In the genomic region with DNA sequence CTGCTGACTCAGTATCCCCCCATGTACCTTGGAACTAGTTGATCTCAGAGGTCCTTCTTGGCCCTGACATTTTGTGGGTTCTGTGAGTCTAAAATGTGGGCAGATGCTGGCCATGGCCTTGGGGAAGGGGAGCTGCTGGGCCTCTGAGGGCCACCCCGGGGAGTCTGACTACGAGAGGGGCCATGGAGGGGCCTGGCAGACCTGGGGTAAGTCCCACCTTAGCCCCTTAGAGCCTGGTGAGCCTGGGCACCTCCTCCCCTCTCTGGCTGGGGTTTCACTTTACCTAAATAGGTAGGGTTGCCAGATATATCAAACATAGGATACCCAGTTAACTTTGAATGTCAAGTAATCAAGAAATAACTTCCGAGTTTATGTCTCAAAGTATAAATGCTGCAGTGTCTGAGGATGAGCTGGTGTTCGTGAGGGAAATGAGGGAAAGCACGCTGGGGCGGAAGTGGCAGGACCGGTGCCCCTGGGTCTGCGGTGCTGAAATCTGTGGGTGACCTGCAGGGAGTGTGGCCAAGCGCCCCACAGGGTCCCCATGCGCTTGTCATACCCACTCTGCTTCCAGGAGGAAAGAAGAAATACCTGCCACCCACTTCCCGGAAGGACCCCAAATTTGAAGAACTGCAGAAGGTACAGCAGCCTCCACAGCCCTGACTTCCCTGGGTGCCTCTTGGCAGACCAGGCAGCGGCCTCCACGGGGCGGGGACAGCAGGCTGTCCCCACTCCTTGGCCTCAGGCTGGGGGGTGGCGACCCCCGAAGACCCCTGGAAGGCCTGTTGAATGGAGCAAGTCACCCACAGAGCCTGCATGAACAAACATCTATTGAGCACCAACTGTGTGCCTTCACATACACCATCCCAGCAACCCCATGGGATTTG, we compare ENCODE assay signal across 28 cellular contexts. TPM values are rescaled to one million over a fixed set of nuclear protein-coding genes. Genes with fewer than 3 reads are reported as not detected.
DNase-seq lines count a peak whose midpoint lies in the region; ATAC-seq and TF ChIP-seq lines count a peak whose summit lies in the region.
"Had no signal": no experiment of that assay in that cellular context is flagged by ENCODE, and none has a peak within 500 bp of the region (broad histone marks: within the 10 kb centered on the region; RNA-seq: fewer than 3 reads in every experiment).

No MANE protein-coding gene starts in this region.

- no peak for ATAC-seq in activated CD4-positive, alpha-beta T cell treated with anti-CD3 and anti-CD28 coated beads for 36 hours
- ATAC-seq: K562; right cardiac atrium; stimulated activated memory B cell treated with anti-CD40 and anti-IgM and Interleukin-4, amounts not matched to agents 10 μg/mL and 1 μg/mL and 100 μg/mL, for 72 hours had no signal

- intact Hi-C loops in activated CD4-positive, alpha-beta T cell treated with anti-CD3 and anti-CD28 coated beads for 36 hours (cut with DNase I, micrococcal nuclease): loop anchor here in 1 of 2 experiments (10.0 kb wide), 1 partner anchor 191 kb away; no protein-coding TSS in a partner anchor
- intact Hi-C loops in CD4-positive, alpha-beta memory T cell (cut with micrococcal nuclease): no loop called here
- intact Hi-C loops in dendritic cell treated with granulocyte-macrophage colony-stimulating factor and Interleukin-4, amounts not matched to agents 40 ng/mL and 50 ng/mL, for 4 days (cut with micrococcal nuclease): no loop called here
- intact Hi-C loops in colonic mucosa (cut with DNase I): no loop called here

- H3K27ac Mint-ChIP-seq in activated CD4-positive, alpha-beta T cell treated with anti-CD3 and anti-CD28 coated beads for 36 hours: peak overlapping the region; percentile 51
- H3K27ac Mint-ChIP-seq in CD4-positive, alpha-beta memory T cell: peak overlapping the region in 5 of 7 donors; percentile 7 to 81 (median 30)
- H3K27ac Mint-ChIP-seq in dendritic cell treated with granulocyte-macrophage colony-stimulating factor and Interleukin-4, amounts not matched to agents 40 ng/mL and 50 ng/mL, for 4 days: peak overlapping the region; percentile 3
- H3K27ac Mint-ChIP-seq: stimulated activated memory B cell treated with anti-CD40 and anti-IgM and Interleukin-4, amounts not matched to agents 10 μg/mL and 1 μg/mL and 100 μg/mL, for 72 hours had no signal

- H3K27me3 ChIP-seq in CD4-positive, alpha-beta memory T cell (ENCODE audit: insufficient read depth, low read length): no peaks in the 10 kb centered on the region
- H3K27me3 ChIP-seq in neutrophil: no peaks in the 10 kb centered on the region
- no peaks in the 10 kb centered on the region for H3K27me3 ChIP-seq in colonic mucosa
- H3K27me3 ChIP-seq: Peyer's patch, uterus had no signal

- TF ChIP-seq CTCF in neutrophil (IDR thresholded peaks at IDR 0.05) (no peak), colonic mucosa (IDR thresholded peaks at IDR 0.05) (no peak)

- no peak for DNase-seq in activated CD4-positive, alpha-beta T cell treated with anti-CD3 and anti-CD28 coated beads for 36 hours
- no peak for DNase-seq in activated CD4-positive, alpha-beta T cell treated with anti-CD3 and anti-CD28 coated beads for 1 hour
- no peak for DNase-seq in CD4-positive, alpha-beta memory T cell
- DNase-seq in NCI-H1930 (lab: John Stamatoyannopoulos, UW) (no peak), colonic mucosa (no peak)
- no peak for DNase-seq in stimulated activated CD4-positive, alpha-beta T cell treated with anti-CD3 and anti-CD28 coated beads, Interleukin-1b, Interleukin-23, amount 100 ng/mL, for 48 hours
- DNase-seq: 8988T; activated CD4-positive, alpha-beta T cell treated with anti-CD3 and anti-CD28 coated beads, Interleukin-2, amount 50 U/mL, for 48 hours; activated CD4-positive, CD25-positive, alpha-beta regulatory T cell; amniotic stem cell; brain microvascular endothelial cell; left ventricle myocardium inferior; NCI-H1092 treated with DMSO at 0.1 percent for 48 hours; NCI-H187 treated with DMSO at 0.1 percent for 48 hours; NCI-H69; right cardiac atrium; SIG-M5; stimulated activated CD4-positive, alpha-beta T cell treated with anti-CD3 and anti-CD28 coated beads, Interleukin-4, amount 100 ng/mL, for 24 hours; uterus had no signal

- CTCF ChIA-PET in activated CD4-positive, alpha-beta T cell treated with anti-CD3 and anti-CD28 coated beads for 36 hours (lab: Charles Lee): no interaction called here
- CTCF ChIA-PET in CD4-positive, alpha-beta memory T cell (lab: Charles Lee; ENCODE audit: partially characterized antibody): interaction anchor here (1.2 kb wide), 1 partner anchor 192 kb away, joined by 3 read pairs; no protein-coding TSS in a partner anchor

- peaks cover 17% of the 10 kb centered on the region for H3K4me1 Mint-ChIP-seq in activated CD4-positive, alpha-beta T cell treated with anti-CD3 and anti-CD28 coated beads for 36 hours
- H3K4me1 Mint-ChIP-seq in CD4-positive, alpha-beta memory T cell: peaks cover 18 to 35% (median 26%) of the 10 kb centered on the region in 4 donors
- peaks cover 71% of the 10 kb centered on the region for H3K4me1 Mint-ChIP-seq in dendritic cell treated with granulocyte-macrophage colony-stimulating factor and Interleukin-4, amounts not matched to agents 40 ng/mL and 50 ng/mL, for 4 days (ENCODE audit: low read depth)

- POLR2A ChIA-PET in activated CD4-positive, alpha-beta T cell treated with anti-CD3 and anti-CD28 coated beads for 36 hours (lab: Charles Lee): interaction anchor here (0.5 kb wide), 1 partner anchor 1168 kb away, joined by 7 read pairs; no protein-coding TSS in a partner anchor
- POLR2A ChIA-PET in CD4-positive, alpha-beta memory T cell (lab: Charles Lee; ENCODE audit: partially characterized antibody): no interaction called here

- no peak overlapping the region for H3K4me3 Mint-ChIP-seq in activated CD4-positive, alpha-beta T cell treated with anti-CD3 and anti-CD28 coated beads for 36 hours
- H3K4me3 Mint-ChIP-seq in CD4-positive, alpha-beta memory T cell: peak overlapping the region in 1 of 8 donors; percentile 66
- no peak overlapping the region for H3K4me3 Mint-ChIP-seq in dendritic cell treated with granulocyte-macrophage colony-stimulating factor and Interleukin-4, amounts not matched to agents 40 ng/mL and 50 ng/mL, for 4 days
- H3K4me3 Mint-ChIP-seq: stimulated activated memory B cell treated with anti-CD40 and anti-IgM and Interleukin-4, amounts not matched to agents 10 μg/mL and 1 μg/mL and 100 μg/mL, for 72 hours had no signal

- peaks cover 17% of the 10 kb centered on the region for H3K36me3 Mint-ChIP-seq in activated CD4-positive, alpha-beta T cell treated with anti-CD3 and anti-CD28 coated beads for 36 hours (ENCODE audit: low read depth)
- peaks cover 12 to 35% of the 10 kb centered on the region in 2 donors for H3K36me3 Mint-ChIP-seq in CD4-positive, alpha-beta memory T cell
- peaks cover 72% of the 10 kb centered on the region for H3K36me3 Mint-ChIP-seq in dendritic cell treated with granulocyte-macrophage colony-stimulating factor and Interleukin-4, amounts not matched to agents 40 ng/mL and 50 ng/mL, for 4 days (ENCODE audit: low read depth)

- H3K27me3 Mint-ChIP-seq in activated CD4-positive, alpha-beta T cell treated with anti-CD3 and anti-CD28 coated beads for 36 hours: no peaks in the 10 kb centered on the region
- H3K27me3 Mint-ChIP-seq in CD4-positive, alpha-beta memory T cell: no peaks in the 10 kb centered on the region
- no peaks in the 10 kb centered on the region for H3K27me3 Mint-ChIP-seq in dendritic cell treated with granulocyte-macrophage colony-stimulating factor and Interleukin-4, amounts not matched to agents 40 ng/mL and 50 ng/mL, for 4 days
- H3K27me3 Mint-ChIP-seq: stimulated activated memory B cell treated with anti-CD40 and anti-IgM and Interleukin-4, amounts not matched to agents 10 μg/mL and 1 μg/mL and 100 μg/mL, for 72 hours had no signal

- no peak overlapping the region for H3K27ac ChIP-seq in CD4-positive, alpha-beta memory T cell (ENCODE audit: low read depth, low read length)
- H3K27ac ChIP-seq in neutrophil: peak overlapping the region; percentile 98
- H3K27ac ChIP-seq in colonic mucosa: no peak overlapping the region
- H3K27ac ChIP-seq: brain microvascular endothelial cell, left ventricle myocardium inferior, Peyer's patch, uterus had no signal

- no peak overlapping the region for H3K9ac ChIP-seq in colonic mucosa (ENCODE audit: low read depth in 2 of 2, low read length in 2 of 2)

- H3K9me3 ChIP-seq in CD4-positive, alpha-beta memory T cell (ENCODE audit: control insufficient read depth in 1 of 2, low read length in 2 of 2): no peaks in the 10 kb centered on the region
- H3K9me3 ChIP-seq in neutrophil: no peaks in the 10 kb centered on the region
- no peaks in the 10 kb centered on the region for H3K9me3 ChIP-seq in colonic mucosa
- H3K9me3 ChIP-seq: HAP-1, left ventricle myocardium inferior, Peyer's patch, uterus had no signal

- H3K9me3 Mint-ChIP-seq in activated CD4-positive, alpha-beta T cell treated with anti-CD3 and anti-CD28 coated beads for 36 hours (ENCODE audit: low read depth): no peaks in the 10 kb centered on the region
- no peaks in the 10 kb centered on the region for H3K9me3 Mint-ChIP-seq in CD4-positive, alpha-beta memory T cell
- no peaks in the 10 kb centered on the region for H3K9me3 Mint-ChIP-seq in dendritic cell treated with granulocyte-macrophage colony-stimulating factor and Interleukin-4, amounts not matched to agents 40 ng/mL and 50 ng/mL, for 4 days
- H3K9me3 Mint-ChIP-seq: stimulated activated memory B cell treated with anti-CD40 and anti-IgM and Interleukin-4, amounts not matched to agents 10 μg/mL and 1 μg/mL and 100 μg/mL, for 72 hours had no signal

- H3K4me1 ChIP-seq in CD4-positive, alpha-beta memory T cell (ENCODE audit: insufficient read depth, low read length): peaks cover 23% of the 10 kb centered on the region
- H3K4me1 ChIP-seq in neutrophil (ENCODE audit: control insufficient read depth in 1 of 2, insufficient read depth in 1 of 2, low read depth in 1 of 2, low read length in 1 of 2) (peaks cover 28 to 32% of the 10 kb centered on the region in 2 experiments), colonic mucosa (no peaks in the 10 kb centered on the region)
- H3K4me1 ChIP-seq: HAP-1, left ventricle myocardium inferior had no signal

- peaks cover 12% of the 10 kb centered on the region for H3K36me3 ChIP-seq in CD4-positive, alpha-beta memory T cell (ENCODE audit: insufficient read depth, low read length)
- H3K36me3 ChIP-seq in neutrophil (peaks cover 73% of the 10 kb centered on the region), colonic mucosa (no peaks in the 10 kb centered on the region)
- H3K36me3 ChIP-seq: brain microvascular endothelial cell, HAP-1, left ventricle myocardium inferior, Peyer's patch, uterus had no signal

- no peak overlapping the region for H3K4me3 ChIP-seq in CD4-positive, alpha-beta memory T cell (ENCODE audit: low read length in 2 of 2)
- H3K4me3 ChIP-seq in neutrophil (ENCODE audit: low read depth in 1 of 2, low read length in 1 of 2) (no peak overlapping the region), colonic mucosa (no peak overlapping the region)
- H3K4me3 ChIP-seq: HAP-1, K562, left ventricle myocardium inferior, Peyer's patch, uterus had no signal

RNA-seq across cellular contexts. Expression of a gene that starts 4.8 kb away (rescaled TPM):
- total RNA-seq in activated CD4-positive, alpha-beta T cell treated with anti-CD3 and anti-CD28 coated beads for 36 hours: 10 to 100 TPM; 61.7 to 74.3 TPM
- total RNA-seq in CD4-positive, alpha-beta memory T cell: 100 to 1,000 TPM; 191 to 194 TPM
- 10 to 100 TPM; 39.6 to 53.0 TPM for polyA plus RNA-seq in CD4-positive, alpha-beta memory T cell
- total RNA-seq in colonic mucosa: 1 to 10 TPM; 2.4 to 4.1 TPM
- total RNA-seq: G401, M059J had no signal
- polyA plus RNA-seq: K562, neural cell had no signal

Comparison
In these comparisons a context has a peak if more than half of its experiments do, and no peak if none do; other contexts are left out.
1. RNA of a gene that starts 4.8 kb away (total RNA-seq): 191 to 194 TPM in CD4-positive, alpha-beta memory T cell and 61.7 to 74.3 TPM in activated CD4-positive, alpha-beta T cell treated with anti-CD3 and anti-CD28 coated beads for 36 hours; 2.4 to 4.1 TPM in colonic mucosa; every median in the first group is over 10 times any median in the second.
2. Peak in every context shown above with its lines, with median percentiles within 50 percentile points of each other: H3K27ac Mint-ChIP-seq.